22 cellular contexts compared by ENCODE assay signal in genomic region chr16:46950009-46950408, GRCh38.
"Had no signal": no experiment of that assay in that cellular context is flagged by ENCODE, and none has a peak within 500 bp of the region (broad histone marks: within the 10 kb centered on the region; RNA-seq: fewer than 3 reads in every experiment).

No MANE protein-coding gene starts in this region.

- H3K4me3 ChIP-seq: esophagus muscularis mucosa, gastrocnemius medialis, heart right ventricle, left lung, lower lobe of right lung, neural progenitor cell, pancreas, smooth muscle cell, stomach, thoracic aorta, transverse colon had no signal

- H3K27ac Mint-ChIP-seq: memory B cell, mesothelial cell of epicardium, neural progenitor cell, progenitor cell of endocrine pancreas had no signal

- H3K27me3 ChIP-seq: esophagus muscularis mucosa, gastrocnemius medialis, heart right ventricle, left lung, neural progenitor cell, pancreas, stomach, transverse colon had no signal

- H3K27ac ChIP-seq: epithelial cell of prostate, esophagus muscularis mucosa, gastrocnemius medialis, heart right ventricle, left lung, lower lobe of right lung, neural progenitor cell, pancreas, stomach, thoracic aorta, transverse colon had no signal

- H3K4me2 ChIP-seq: neural progenitor cell, smooth muscle cell had no signal

- DNase-seq: effector memory CD8-positive, alpha-beta T cell; gastrocnemius medialis; heart right ventricle; hypothalamus; left lung; lower lobe of right lung; nucleus accumbens; pancreas; right cardiac atrium; stimulated activated CD4-positive, alpha-beta T cell treated with anti-CD3 and anti-CD28 coated beads, Interleukin-2, amount 100 ng/mL, for 48 hours; substantia nigra; transverse colon had no signal

- H3K9ac ChIP-seq: neural progenitor cell had no signal

- H3K4me1 ChIP-seq: esophagus muscularis mucosa, gastrocnemius medialis, heart right ventricle, left lung, lower lobe of right lung, neural progenitor cell, pancreas, stomach, transverse colon had no signal

- H3K27me3 Mint-ChIP-seq: effector memory CD8-positive, alpha-beta T cell; memory B cell; natural killer cell treated with Interleukin-12 subunit alpha and Interleukin-12 subunit beta and Interleukin-15 and Interleukin-18, amount 100 ng/mL, for 72 hours; progenitor cell of endocrine pancreas had no signal

- H3K4me1 Mint-ChIP-seq: mesothelial cell of epicardium, neural progenitor cell had no signal

- FAIRE-seq: pancreas had no signal

- H3K9me3 ChIP-seq: esophagus muscularis mucosa, gastrocnemius medialis, heart right ventricle, left lung, lower lobe of right lung, pancreas, stomach, thoracic aorta, transverse colon had no signal

- H2AFZ ChIP-seq: neural progenitor cell had no signal

- H3K4me3 Mint-ChIP-seq: effector memory CD8-positive, alpha-beta T cell; memory B cell; mesothelial cell of epicardium; neural progenitor cell had no signal

- H3K36me3 ChIP-seq: neural progenitor cell, thoracic aorta had no signal

- H3K9me3 Mint-ChIP-seq: effector memory CD8-positive, alpha-beta T cell; memory B cell; mesothelial cell of epicardium; natural killer cell treated with Interleukin-12 subunit alpha and Interleukin-12 subunit beta and Interleukin-15 and Interleukin-18, amount 100 ng/mL, for 72 hours; neural progenitor cell had no signal

- ATAC-seq: gastrocnemius medialis, heart right ventricle, left lung, lower lobe of right lung, right cardiac atrium had no signal
